ENCODE assay signal across 26 cellular contexts in the genomic region with DNA sequence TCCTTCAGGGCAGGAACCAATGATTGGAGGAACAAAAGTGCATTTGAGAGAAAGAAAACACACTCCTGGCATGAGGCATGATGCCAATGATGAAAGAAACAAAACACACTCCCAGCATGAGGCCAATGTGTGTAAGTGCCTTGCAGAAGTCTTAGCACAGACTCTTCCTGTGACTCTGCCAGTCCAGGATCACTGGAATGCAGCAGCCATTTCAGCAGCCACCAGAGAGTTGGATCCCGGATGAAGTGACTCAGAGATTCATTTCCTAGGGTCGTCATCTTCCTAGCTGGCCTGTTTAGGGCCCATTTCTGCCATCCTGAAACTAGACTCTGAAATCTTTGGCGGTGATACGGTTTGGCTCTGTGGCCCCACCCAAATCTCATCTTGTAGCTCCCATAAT.
A peak's percentile ranks its signal among the peaks of the same experiment; 100 is the strongest.
DNase-seq lines count a peak whose midpoint lies in the region; TF ChIP-seq lines count a peak whose summit lies in the region.
"Had no signal": no experiment of that assay in that cellular context is flagged by ENCODE, and none has a peak within 500 bp of the region (broad histone marks: within the 10 kb centered on the region; RNA-seq: fewer than 3 reads in every experiment).

No MANE protein-coding gene starts in this region.

- intact Hi-C loops in posterior vena cava (cut with DNase I): no loop called here

- TF ChIP-seq CTCF in Peyer's patch (IDR thresholded peaks at IDR 0.05): no peak

- H3K27me3 ChIP-seq in mesendoderm (ENCODE audit: insufficient read depth, low read length, poor library complexity): no peaks in the 10 kb centered on the region
- H3K27me3 ChIP-seq in Peyer's patch: no peaks in the 10 kb centered on the region
- H3K27me3 ChIP-seq: adrenal gland, right lobe of liver, SJSA1, testis had no signal

- no peaks in the 10 kb centered on the region for H3K9me3 ChIP-seq in Peyer's patch
- H3K9me3 ChIP-seq: adrenal gland, HAP-1, right lobe of liver, SJSA1, testis had no signal

- H3K9ac ChIP-seq in mesendoderm (ENCODE audit: low read length): no peak overlapping the region
- H3K9ac ChIP-seq: parathyroid adenoma had no signal

- no peaks in the 10 kb centered on the region for H3K4me1 ChIP-seq in mesendoderm (ENCODE audit: control insufficient read depth, low read depth, low read length)
- no peaks in the 10 kb centered on the region for H3K4me1 ChIP-seq in Peyer's patch
- H3K4me1 ChIP-seq: adrenal gland, HAP-1, parathyroid adenoma, right lobe of liver, SJSA1, testis had no signal

- DNase-seq in HT1080 (ENCODE audit: low read depth): peak; percentile 89
- peak; percentile 79 for DNase-seq in astrocyte of the hippocampus (ENCODE audit: low read depth, low spot score)
- peak; percentile 27 for DNase-seq in mesendoderm
- DNase-seq in stromal cell of bone marrow (ENCODE audit: low read depth): peak; percentile 54
- DNase-seq in posterior vena cava (ENCODE audit: low spot score): no peak
- no peak for DNase-seq in Peyer's patch
- no peak for DNase-seq in AG08395 (ENCODE audit: low spot score)
- no peak for DNase-seq in amygdala (lab: John Stamatoyannopoulos, UW)
- DNase-seq: activated CD4-positive, alpha-beta T cell treated with anti-CD3 and anti-CD28 coated beads, Interleukin-2, amount 50 U/mL, for 4 hours; activated naive CD4-positive, alpha-beta T cell; activated T-cell treated with anti-CD3 and anti-CD28 coated beads, Interleukin-2, amount 50 U/mL, for 72 hours; adrenal gland; CD4-positive, alpha-beta T cell; central memory CD4-positive, alpha-beta T cell; NCI-H1417; NCI-H2081; NCI-H345; right lobe of liver; stimulated activated CD4-positive, alpha-beta T cell treated with anti-CD3 and anti-CD28 coated beads, Interleukin-15, amount 100 ng/mL, for 24 hours; stimulated activated naive CD4-positive, alpha-beta T cell; T-cell; testis had no signal

- H2BK5ac ChIP-seq in mesendoderm (ENCODE audit: low read length): no peak overlapping the region

- no peak overlapping the region for H3K4ac ChIP-seq in mesendoderm (ENCODE audit: low read depth, low read length)

- H3K27ac ChIP-seq in mesendoderm (ENCODE audit: low read depth, low read length) (no peak overlapping the region), Peyer's patch (no peak overlapping the region)
- H3K27ac ChIP-seq: adrenal gland, parathyroid adenoma, right lobe of liver, SJSA1, testis had no signal

- peaks cover 7% of the 10 kb centered on the region for H3K79me1 ChIP-seq in mesendoderm (ENCODE audit: low read length)

- H3K4me3 ChIP-seq in mesendoderm (ENCODE audit: low read length) (no peak overlapping the region), Peyer's patch (no peak overlapping the region)
- H3K4me3 ChIP-seq: adrenal gland, HAP-1, K562, right lobe of liver, SJSA1, testis had no signal

- no peak overlapping the region for H3K23ac ChIP-seq in mesendoderm (ENCODE audit: low read length)

- no peak overlapping the region for H3K56ac ChIP-seq in mesendoderm (ENCODE audit: low read length)

- H3K36me3 ChIP-seq in mesendoderm (ENCODE audit: control insufficient read depth, insufficient read depth, low read length) (no peaks in the 10 kb centered on the region), Peyer's patch (no peaks in the 10 kb centered on the region)
- H3K36me3 ChIP-seq: adrenal gland, HAP-1, right lobe of liver, SJSA1 had no signal

- no peak for TF ChIP-seq POLR2A in Peyer's patch (IDR thresholded peaks at IDR 0.05)

- H2BK15ac ChIP-seq in mesendoderm (replicated peaks; ENCODE audit: low read depth): no peak overlapping the region

- H3K79me2 ChIP-seq in mesendoderm (ENCODE audit: control insufficient read depth, insufficient read depth, low read length): peaks cover 2% of the 10 kb centered on the region
- H3K79me2 ChIP-seq: parathyroid adenoma had no signal

- no peak overlapping the region for H3K4me2 ChIP-seq in mesendoderm (ENCODE audit: low read length)

- no peak overlapping the region for H4K5ac ChIP-seq in mesendoderm (ENCODE audit: low read length)

- no peak overlapping the region for H2BK120ac ChIP-seq in mesendoderm (ENCODE audit: low read depth, low read length)

- H2AK5ac ChIP-seq in mesendoderm (ENCODE audit: low read length): no peak overlapping the region

- H3K18ac ChIP-seq in mesendoderm (ENCODE audit: low read length): no peak overlapping the region

- WGBS in mesendoderm (ENCODE audit: extremely low coverage, insufficient coverage, low lambda C conversion rate): no CpG with 5 or more reads among the region's 4 CpGs

- no peak overlapping the region for H4K8ac ChIP-seq in mesendoderm (ENCODE audit: low read depth, low read length)

Comparison
In these comparisons a context has a peak if more than half of its experiments do, and no peak if none do; other contexts are left out.
1. DNase-seq: peak in HT1080 (single experiment), astrocyte of the hippocampus (single experiment), mesendoderm (single experiment) and stromal cell of bone marrow (single experiment); none in posterior vena cava (single experiment), Peyer's patch (0 of 3), AG08395 (single experiment) and amygdala (0 of 56).